In the genomic region with DNA sequence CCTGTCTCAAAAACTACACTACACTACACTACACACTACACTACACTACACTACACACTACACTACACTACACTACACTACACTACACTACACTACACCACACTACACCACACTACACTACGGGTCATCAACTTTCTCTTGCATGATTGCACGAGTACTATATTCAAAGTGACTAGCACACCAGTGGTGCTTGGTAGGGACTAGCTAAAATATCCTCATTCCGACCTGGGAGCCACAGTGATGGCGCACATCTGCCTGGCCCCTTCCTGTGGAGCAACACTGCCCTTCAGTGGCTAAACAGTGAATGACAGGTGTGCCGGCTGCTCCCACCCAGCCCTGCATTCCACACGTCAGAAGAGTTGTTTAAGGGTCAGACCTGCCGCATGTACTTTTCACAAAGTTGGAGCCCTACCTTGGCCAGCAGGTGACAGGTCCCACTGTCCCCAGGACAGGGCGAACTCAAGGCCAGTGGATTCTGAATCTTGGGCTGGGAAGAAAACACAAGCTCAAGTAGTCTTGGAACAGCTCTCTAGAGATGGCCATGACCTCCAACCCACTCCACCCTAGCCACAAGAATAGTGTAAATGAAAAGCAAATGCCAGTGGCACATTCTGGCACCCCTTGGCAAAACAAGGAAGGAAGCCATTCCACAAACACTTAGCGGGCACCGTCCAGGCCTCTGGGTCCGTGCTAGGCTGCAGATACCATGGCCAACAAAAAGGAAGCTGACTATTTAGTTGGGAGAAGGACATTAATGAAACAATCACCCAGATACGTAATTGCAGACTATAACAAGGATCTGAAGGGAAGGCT, we compare ENCODE assay signal across 8 cellular contexts. TPM values are rescaled to one million over a fixed set of nuclear protein-coding genes. Genes with fewer than 3 reads are reported as not detected.
DNase-seq lines count a peak whose midpoint lies in the region; ATAC-seq and TF ChIP-seq lines count a peak whose summit lies in the region.

No MANE protein-coding gene starts in this region.

- H3K27ac ChIP-seq in OCI-LY7 (ENCODE audit: low read depth, low read length, poor library complexity, severe bottlenecking) (no peak overlapping the region), esophagus muscularis mucosa (replicated peaks in 1 of 4) (peak overlapping the region in 1 of 4 donors; percentile 21)

- H3K4me1 Mint-ChIP-seq in natural killer cell treated with Interleukin-12 subunit alpha and Interleukin-12 subunit beta and Interleukin-15 and Interleukin-18, amount 100 ng/mL, for 72 hours (ENCODE audit: low read depth in 2 of 2): no peaks in the 10 kb centered on the region

- intact Hi-C loops in OCI-LY7 (cut with micrococcal nuclease; ENCODE audit: unreplicated experiment) (loop anchor here (5.0 to 10.0 kb wide), 3 partner anchors 188 to 406 kb away; a partner anchor contains a TSS), esophagus muscularis mucosa (cut with DNase I) (loop anchor here (5.0 kb wide), 1 partner anchor 406 kb away; a partner anchor contains a TSS)

- DNase-seq in DMS114 treated with DMSO at 0.1 percent for 48 hours (lab: John Stamatoyannopoulos, UW; ENCODE audit: unreplicated experiment) (peak; percentile 61), HuH-7.5 (ENCODE audit: low spot score) (peak; percentile 56), OCI-LY7 (ENCODE audit: low spot score) (peak; percentile 70), activated T-cell treated with anti-CD3 and anti-CD28 coated beads for 1 hour (ENCODE audit: low read depth) (peak; percentile 40), esophagus muscularis mucosa (ENCODE audit: extremely low spot score) (peak; percentile 94)
- DNase-seq in natural killer cell treated with Interleukin-12 subunit alpha and Interleukin-12 subunit beta and Interleukin-15 and Interleukin-18, amount 100 ng/mL, for 72 hours (ENCODE audit: low spot score): peak; percentile 64
- peak; percentile 79 for DNase-seq in stimulated activated naive CD8-positive, alpha-beta T cell treated with anti-CD3 and anti-CD28 coated beads, Interleukin-15, Interleukin-2, amounts not matched to agents 100 U/mL and 50 U/mL, for 24 hours

- H3K4me2 ChIP-seq in OCI-LY7 (ENCODE audit: low read length): no peak overlapping the region

- no peaks in the 10 kb centered on the region for H3K27me3 ChIP-seq in esophagus muscularis mucosa

- no peaks in the 10 kb centered on the region for H3K9me3 Mint-ChIP-seq in natural killer cell treated with Interleukin-12 subunit alpha and Interleukin-12 subunit beta and Interleukin-15 and Interleukin-18, amount 100 ng/mL, for 72 hours

- POLR2A ChIA-PET in OCI-LY7 (lab: Charles Lee): interaction anchor here (0.5 to 0.8 kb wide), 2 partner anchors 47 to 357 kb away, joined by 3 read pairs; no protein-coding TSS in a partner anchor

- CTCF ChIA-PET in OCI-LY7 (lab: Charles Lee; ENCODE audit: unreplicated experiment): interaction anchor here (1.3 to 1.4 kb wide), 2 partner anchors 12 to 405 kb away, joined by 5 read pairs; no protein-coding TSS in a partner anchor

- WGBS in esophagus muscularis mucosa: 42% methylated on average over 9 of the region's 12 CpGs

- no peaks in the 10 kb centered on the region for H3K9me2 ChIP-seq in OCI-LY7 (ENCODE audit: insufficient read depth, low read length)

- H3K9me3 ChIP-seq in OCI-LY7 (ENCODE audit: low read length) (no peaks in the 10 kb centered on the region), esophagus muscularis mucosa (no peaks in the 10 kb centered on the region)

- no peak for TF ChIP-seq EP300 in esophagus muscularis mucosa (IDR thresholded peaks at IDR 0.05)

- BruUV-seq in OCI-LY7 (replicated peaks; lab: Mats Ljungman, UMichigan): no TSS peak

- H4K20me1 ChIP-seq in OCI-LY7 (ENCODE audit: insufficient read depth, low read length): no peaks in the 10 kb centered on the region

- no peak overlapping the region for H3K4me3 Mint-ChIP-seq in natural killer cell treated with Interleukin-12 subunit alpha and Interleukin-12 subunit beta and Interleukin-15 and Interleukin-18, amount 100 ng/mL, for 72 hours

- peak overlapping the region; percentile 8; the same call in 1 of the 2 replicates for H2AFZ ChIP-seq in OCI-LY7 (ENCODE audit: low read length)

- H3K4me3 ChIP-seq in OCI-LY7 (ENCODE audit: low read depth, low read length, poor library complexity, severe bottlenecking): no peak overlapping the region
- no peak overlapping the region for H3K4me3 ChIP-seq in esophagus muscularis mucosa

- H3K4me1 ChIP-seq in OCI-LY7 (ENCODE audit: insufficient read depth, low read length, poor library complexity, severe bottlenecking) (no peaks in the 10 kb centered on the region), esophagus muscularis mucosa (peaks cover 4 to 20% (median 10%) of the 10 kb centered on the region in 4 donors)

- TF ChIP-seq CTCF in OCI-LY7 (conservative IDR thresholded peaks at IDR 0.05; ENCODE audit: low read length) (peak; percentile 94), esophagus muscularis mucosa (IDR thresholded peaks at IDR 0.05) (peak; percentile 98 to 99 (median 98))

- H3K36me3 Mint-ChIP-seq in natural killer cell treated with Interleukin-12 subunit alpha and Interleukin-12 subunit beta and Interleukin-15 and Interleukin-18, amount 100 ng/mL, for 72 hours: no peaks in the 10 kb centered on the region

- no peaks in the 10 kb centered on the region for H3K79me2 ChIP-seq in OCI-LY7 (ENCODE audit: insufficient read depth, low read depth, low read length)

- no peaks in the 10 kb centered on the region for H3K36me3 ChIP-seq in OCI-LY7 (ENCODE audit: insufficient read depth, low read length)
- H3K36me3 ChIP-seq in esophagus muscularis mucosa: no peaks in the 10 kb centered on the region

- peaks cover 0 to 3% of the 10 kb centered on the region in 2 donors for H3K27me3 Mint-ChIP-seq in natural killer cell treated with Interleukin-12 subunit alpha and Interleukin-12 subunit beta and Interleukin-15 and Interleukin-18, amount 100 ng/mL, for 72 hours

- peak; percentile 87 for ATAC-seq in GM21447 (IDR thresholded peaks at IDR 0.05; ENCODE audit: unreplicated experiment)
- peak; percentile 84 to 85 for ATAC-seq in natural killer cell treated with Interleukin-12 subunit alpha and Interleukin-12 subunit beta and Interleukin-15 and Interleukin-18, amount 100 ng/mL, for 72 hours
- peak; percentile 92 for ATAC-seq in stimulated activated naive CD8-positive, alpha-beta T cell treated with anti-CD3 and anti-CD28 coated beads, Interleukin-15, Interleukin-2, amounts not matched to agents 100 U/mL and 50 U/mL, for 24 hours

- H3K27ac Mint-ChIP-seq in natural killer cell treated with Interleukin-12 subunit alpha and Interleukin-12 subunit beta and Interleukin-15 and Interleukin-18, amount 100 ng/mL, for 72 hours: no peak overlapping the region

- no peak for TF ChIP-seq POLR2A in esophagus muscularis mucosa (IDR thresholded peaks at IDR 0.05; ENCODE audit: low read depth)

RNA-seq across cellular contexts. Expression of a gene that starts 45.9 kb away (rescaled TPM):
- total RNA-seq in OCI-LY7 (2014; rRNA removed; shearing (Covaris generic)): not detected in 2 replicates
- total RNA-seq in OCI-LY7 (2022): not detected in 2 replicates
- not detected for total RNA-seq in esophagus muscularis mucosa
- under 1 TPM in 1 of 2 donors, not detected in 1; 0.61 TPM for total RNA-seq in natural killer cell treated with Interleukin-12 subunit alpha and Interleukin-12 subunit beta and Interleukin-15 and Interleukin-18, amount 100 ng/mL, for 72 hours

Comparison
In these comparisons a context has a peak if more than half of its experiments do, and no peak if none do; other contexts are left out.
1. DNase-seq: peak in every context shown above with its lines; median percentile 94 in esophagus muscularis mucosa; 79 in stimulated activated naive CD8-positive, alpha-beta T cell treated with anti-CD3 and anti-CD28 coated beads, Interleukin-15, Interleukin-2, amounts not matched to agents 100 U/mL and 50 U/mL, for 24 hours; 70 in OCI-LY7; 64 in natural killer cell treated with Interleukin-12 subunit alpha and Interleukin-12 subunit beta and Interleukin-15 and Interleukin-18, amount 100 ng/mL, for 72 hours; 61 in DMS114 treated with DMSO at 0.1 percent for 48 hours; 56 in HuH-7.5; 40 in activated T-cell treated with anti-CD3 and anti-CD28 coated beads for 1 hour.